16 cellular contexts compared by ENCODE assay signal in genomic region chr6:33994198-33995045, GRCh38.
DNase-seq lines count a peak whose midpoint lies in the region; ATAC-seq, FAIRE-seq and TF ChIP-seq lines count a peak whose summit lies in the region.
"Had no signal": no experiment of that assay in that cellular context is flagged by ENCODE, and none has a peak within 500 bp of the region (broad histone marks: within the 10 kb centered on the region; RNA-seq: fewer than 3 reads in every experiment).

No MANE protein-coding gene starts in this region.

- H3K4me1 Mint-ChIP-seq in activated naive CD8-positive, alpha-beta T cell (ENCODE audit: low read depth) = no peaks in the 10 kb centered on the region
- H3K4me1 Mint-ChIP-seq in activated naive CD8-positive, alpha-beta T cell treated with anti-CD3 and anti-CD28 coated beads, Interleukin-2, amount 50 U/mL, for 24 hours = no peaks in the 10 kb centered on the region

- no peak overlapping the region for H3K4me3 Mint-ChIP-seq in activated naive CD8-positive, alpha-beta T cell
- no peak overlapping the region for H3K4me3 Mint-ChIP-seq in activated naive CD8-positive, alpha-beta T cell treated with anti-CD3 and anti-CD28 coated beads, Interleukin-2, amount 50 U/mL, for 24 hours
- H3K4me3 Mint-ChIP-seq: CD4-positive, CD25-positive, alpha-beta regulatory T cell had no signal

- no peak overlapping the region for H3K9ac ChIP-seq in kidney (ENCODE audit: low read length in 2 of 2)

- H3K27ac ChIP-seq in WERI-Rb-1 (peak overlapping the region; percentile 17; the same call in 1 of the 2 replicates), kidney (ENCODE audit: low read depth in 2 of 2, low read length in 2 of 2) (no peak overlapping the region), suprapubic skin (no peak overlapping the region), SJCRH30 (no peak overlapping the region)

- no peaks in the 10 kb centered on the region for H3K4me1 ChIP-seq in kidney (ENCODE audit: control insufficient read depth in 1 of 2, insufficient read depth in 1 of 2, low read depth in 1 of 2, low read length in 2 of 2)
- H3K4me1 ChIP-seq in suprapubic skin = peaks cover 8% of the 10 kb centered on the region
- H3K4me1 ChIP-seq in SJCRH30 = peaks cover 16% of the 10 kb centered on the region

- peaks cover 4% of the 10 kb centered on the region for H3K36me3 Mint-ChIP-seq in activated naive CD8-positive, alpha-beta T cell
- no peaks in the 10 kb centered on the region for H3K36me3 Mint-ChIP-seq in activated naive CD8-positive, alpha-beta T cell treated with anti-CD3 and anti-CD28 coated beads, Interleukin-2, amount 50 U/mL, for 24 hours (ENCODE audit: low read depth)
- H3K36me3 Mint-ChIP-seq: CD4-positive, CD25-positive, alpha-beta regulatory T cell had no signal

- no peak for FAIRE-seq in kidney (lab: Jason Lieb, UNC)
- FAIRE-seq: GM12878, GM19239 had no signal

- no peaks in the 10 kb centered on the region for H3K27me3 Mint-ChIP-seq in activated naive CD8-positive, alpha-beta T cell
- H3K27me3 Mint-ChIP-seq in activated naive CD8-positive, alpha-beta T cell treated with anti-CD3 and anti-CD28 coated beads, Interleukin-2, amount 50 U/mL, for 24 hours = peaks cover 4% of the 10 kb centered on the region

- intact Hi-C loops in kidney (cut with DNase I) = no loop called here

- H3K36me3 ChIP-seq in WERI-Rb-1 (no peaks in the 10 kb centered on the region), kidney (ENCODE audit: control insufficient read depth in 1 of 2, insufficient read depth in 2 of 2, low read length in 2 of 2) (no peaks in the 10 kb centered on the region), suprapubic skin (no peaks in the 10 kb centered on the region), SJCRH30 (no peaks in the 10 kb centered on the region)

- H3K4me3 ChIP-seq in WERI-Rb-1 (ENCODE audit: low read depth, low read length) (no peak overlapping the region), kidney (ENCODE audit: low read length in 2 of 2) (no peak overlapping the region), suprapubic skin (no peak overlapping the region), SJCRH30 (no peak overlapping the region)
- H3K4me3 ChIP-seq: GM12878 had no signal

- ATAC-seq in activated naive CD8-positive, alpha-beta T cell treated with anti-CD3 and anti-CD28 coated beads, Interleukin-2, amount 50 U/mL, for 24 hours = no peak
- ATAC-seq: GM12878 had no signal

- H3K27me3 ChIP-seq in WERI-Rb-1 (ENCODE audit: insufficient read depth, low read depth, severe bottlenecking) = no peaks in the 10 kb centered on the region
- peaks cover 8% of the 10 kb centered on the region for H3K27me3 ChIP-seq in suprapubic skin
- H3K27me3 ChIP-seq in SJCRH30 = no peaks in the 10 kb centered on the region

- no peaks in the 10 kb centered on the region for H3K9me3 ChIP-seq in WERI-Rb-1 (ENCODE audit: severe bottlenecking)
- peaks cover 0 to 4% of the 10 kb centered on the region in 2 donors for H3K9me3 ChIP-seq in kidney (ENCODE audit: control insufficient read depth in 1 of 2, low read length in 2 of 2)
- no peaks in the 10 kb centered on the region for H3K9me3 ChIP-seq in suprapubic skin
- no peaks in the 10 kb centered on the region for H3K9me3 ChIP-seq in SJCRH30 (replicated peaks)

- TF ChIP-seq EP300 in suprapubic skin (IDR thresholded peaks at IDR 0.05) = no peak

- no peak for DNase-seq in activated naive CD8-positive, alpha-beta T cell treated with anti-CD3 and anti-CD28 coated beads, Interleukin-2, amount 50 U/mL, for 24 hours
- DNase-seq in WERI-Rb-1 (peak; percentile 43), kidney (peak; percentile 19), suprapubic skin (ENCODE audit: low spot score in 2 of 2) (peak; percentile 8 to 20), SJCRH30 (no peak), OCI-M2 (lab: John Stamatoyannopoulos, UW; ENCODE audit: unreplicated experiment) (no peak), NCI-H510A (lab: John Stamatoyannopoulos, UW) (no peak)
- DNase-seq: AML-193; Calu3; CD4-positive, CD25-positive, alpha-beta regulatory T cell; DMS79; NCI-H187 treated with DMSO at 0.1 percent for 48 hours; SIG-M5 had no signal

- peaks cover 8% of the 10 kb centered on the region for H3K9me3 Mint-ChIP-seq in activated naive CD8-positive, alpha-beta T cell (ENCODE audit: low read depth)
- H3K9me3 Mint-ChIP-seq in activated naive CD8-positive, alpha-beta T cell treated with anti-CD3 and anti-CD28 coated beads, Interleukin-2, amount 50 U/mL, for 24 hours = peaks cover 7% of the 10 kb centered on the region

- no peak for TF ChIP-seq POLR2A in suprapubic skin (IDR thresholded peaks at IDR 0.05)

- peak overlapping the region; percentile 18 for H3K27ac Mint-ChIP-seq in activated naive CD8-positive, alpha-beta T cell
- H3K27ac Mint-ChIP-seq in activated naive CD8-positive, alpha-beta T cell treated with anti-CD3 and anti-CD28 coated beads, Interleukin-2, amount 50 U/mL, for 24 hours = no peak overlapping the region
- H3K27ac Mint-ChIP-seq: CD4-positive, CD25-positive, alpha-beta regulatory T cell had no signal

- TF ChIP-seq CTCF in WERI-Rb-1 (IDR thresholded peaks at IDR 0.05; ENCODE audit: low read depth, low read length) (no peak), kidney (IDR thresholded peaks at IDR 0.05; ENCODE audit: borderline replicate concordance, extremely low read depth, insufficient read depth) (no peak), suprapubic skin (IDR thresholded peaks at IDR 0.05) (no peak)

- WGBS in suprapubic skin = 92% methylated on average over 10 of the region's 12 CpGs

Comparison
In these comparisons a context has a peak if more than half of its experiments do, and no peak if none do; other contexts are left out.
1. DNase-seq: peak in WERI-Rb-1 (single experiment), kidney (single experiment) and suprapubic skin (2 of 2); none in activated naive CD8-positive, alpha-beta T cell treated with anti-CD3 and anti-CD28 coated beads, Interleukin-2, amount 50 U/mL, for 24 hours (single experiment), SJCRH30 (0 of 2), OCI-M2 (single experiment) and NCI-H510A (single experiment).